In the genomic region with DNA sequence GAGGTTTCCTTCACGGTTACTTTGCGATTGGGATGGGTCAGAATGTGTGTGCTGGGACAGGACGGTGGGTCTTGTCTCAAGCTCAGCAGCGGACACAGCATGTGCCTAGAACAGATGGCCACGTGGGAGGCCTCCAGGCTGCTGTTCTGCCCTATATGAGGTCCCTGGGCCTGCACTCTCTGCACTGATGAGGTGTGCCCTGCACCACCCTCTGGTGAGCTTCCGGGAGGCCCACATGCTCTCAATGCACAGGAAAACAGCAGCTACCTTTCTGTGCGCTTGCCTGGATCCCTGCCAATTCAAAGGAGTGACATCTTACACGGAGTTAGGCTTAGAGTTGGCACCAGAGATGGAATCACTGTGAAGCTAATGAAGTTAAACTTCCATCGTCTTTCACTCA, we compare ENCODE assay signal across 20 cellular contexts. TPM values are rescaled to one million over a fixed set of nuclear protein-coding genes. Genes with fewer than 3 reads are reported as not detected.
DNase-seq lines count a peak whose midpoint lies in the region; ATAC-seq, FAIRE-seq and TF ChIP-seq lines count a peak whose summit lies in the region.
"Had no signal": no experiment of that assay in that cellular context is flagged by ENCODE, and none has a peak within 500 bp of the region (broad histone marks: within the 10 kb centered on the region; RNA-seq: fewer than 3 reads in every experiment).

No MANE protein-coding gene starts in this region.

- H3K36me3 ChIP-seq in H1 (ENCODE audit: control insufficient read depth in 2 of 4, insufficient read depth in 4 of 4, low read length in 3 of 4) (no peaks in the 10 kb centered on the region; a peak in 2 of 8 replicates), sigmoid colon (peaks cover 38 to 77% (median 49%) of the 10 kb centered on the region in 4 donors)
- H3K36me3 ChIP-seq: colonic mucosa had no signal

- no peak overlapping the region for H3K14ac ChIP-seq in H1 (ENCODE audit: insufficient read length)

- H3K56ac ChIP-seq in H1 (replicated peaks; ENCODE audit: insufficient read length, low read depth, low read length), result no peak overlapping the region

- intact Hi-C loops in sigmoid colon (cut with DNase I), result no loop called here
- intact Hi-C loops in left cardiac atrium (cut with DNase I), result no loop called here

- no peak overlapping the region for H3K23ac ChIP-seq in H1 (ENCODE audit: insufficient read length)

- DNase-seq in NCI-H2107 treated with DMSO at 0.1 percent for 48 hours (lab: John Stamatoyannopoulos, UW; ENCODE audit: unreplicated experiment) (peak; percentile 45), NCI-H2107 (lab: John Stamatoyannopoulos, UW) (no peak), NCI-H345 (lab: John Stamatoyannopoulos, UW) (peak; percentile 66), H1 (ENCODE audit: low read depth in 1 of 2, low spot score in 2 of 2) (no peak), sigmoid colon (peak; percentile 59), NCI-H2196 treated with DMSO at 0.1 percent for 48 hours (lab: John Stamatoyannopoulos, UW; ENCODE audit: unreplicated experiment) (no peak), left cardiac atrium (no peak)
- DNase-seq: ACHN; activated B cell treated with CpG ODN at 0.5 μM for 24 hours; activated gamma-delta T cell treated with Interleukin-2 at 50 U/mL for 16 hours; aorta; colonic mucosa; EL; heart right ventricle; IMR-90; mesenchymal stem cell; NCI-H1092; stimulated activated naive CD8-positive, alpha-beta T cell treated with anti-CD3 and anti-CD28 coated beads, Interleukin-15, Interleukin-2, amounts not matched to agents 100 U/mL and 50 U/mL, for 24 hours had no signal

- 90% methylated on average over 9 of the region's 9 CpGs; no CpG with 5 or more reads in 1 of the 2 experiments for WGBS in H1 (ENCODE audit: extremely low coverage in 1 of 2, insufficient coverage in 1 of 2, insufficient read length in 1 of 2, insufficient replicate concordance in 2 of 2, low coverage in 1 of 2, low lambda C conversion rate in 2 of 2, missing lambda C conversion rate in 1 of 2), 2 experiments
- WGBS in sigmoid colon, 2 donors, result 58 to 78% methylated on average over 9 of the region's 9 CpGs

- H3K23me2 ChIP-seq in H1 (ENCODE audit: low read depth, low read length), result no peaks in the 10 kb centered on the region

- H3K4me1 ChIP-seq in H1 (replicated peaks in 1 of 4; ENCODE audit: control insufficient read depth in 3 of 4, insufficient read depth in 4 of 4, low read length in 3 of 4) (peaks cover 0 to 10% (median 5%) of the 10 kb centered on the region in 4 experiments; a peak in 4 of 7 replicates), sigmoid colon (peaks cover 0 to 45% (median 43%) of the 10 kb centered on the region in 4 donors)
- H3K4me1 ChIP-seq: colonic mucosa had no signal

- no peak overlapping the region for H3K4ac ChIP-seq in H1 (replicated peaks; ENCODE audit: insufficient read length, low read depth, low read length)

- H3K27ac ChIP-seq in H1 (ENCODE audit: low read depth, low read length) (no peak overlapping the region), sigmoid colon (peak overlapping the region in 1 of 4 donors; percentile 21)
- H3K27ac ChIP-seq: colonic mucosa, heart right ventricle had no signal

- H3K27me3 ChIP-seq in H1 (replicated peaks in 1 of 4; ENCODE audit: control insufficient read depth in 3 of 4, extremely low read depth in 1 of 4, insufficient read depth in 3 of 4, low read length in 3 of 4) (0 out of 7 replicates have a peak, but pooled peaks cover 0 to 1% (median 0%) of the 10 kb centered on the region in 4 experiments), sigmoid colon (no peaks in the 10 kb centered on the region)
- H3K27me3 ChIP-seq: colonic mucosa had no signal

- no peak for TF ChIP-seq RAD21 in H1 (IDR thresholded peaks at IDR 0.05 in 1 of 2, conservative IDR thresholded peaks at IDR 0.05 in 1 of 2; ENCODE audit: low read depth in 2 of 2, low read length in 2 of 2)

- H2BK120ac ChIP-seq in H1 (replicated peaks; ENCODE audit: low read depth, low read length), result no peak overlapping the region

- H4K8ac ChIP-seq in H1 (ENCODE audit: extremely low read depth, insufficient read depth, low read length), result peak overlapping the region; percentile 39; the same call in 1 of the 2 replicates

- H2AFZ ChIP-seq in H1 (ENCODE audit: low read length), result no peak overlapping the region

- H2AK5ac ChIP-seq in H1 (ENCODE audit: low read depth, low read length), result no peak overlapping the region

- TF ChIP-seq POLR2A in H1 (IDR thresholded peaks at IDR 0.05; ENCODE audit: control extremely low read depth in 1 of 2, low read depth in 2 of 2, low read length in 2 of 2) (no peak), sigmoid colon (IDR thresholded peaks at IDR 0.05) (no peak)

- H3K79me2 ChIP-seq in H1 (ENCODE audit: control insufficient read depth in 1 of 2, insufficient read depth in 2 of 2, low read length in 2 of 2), result no peaks in the 10 kb centered on the region

- H4K91ac ChIP-seq in H1 (replicated peaks; ENCODE audit: insufficient read length, low read length), result no peak overlapping the region

- H4K20me1 ChIP-seq in H1 (replicated peaks in 1 of 2; ENCODE audit: control insufficient read depth in 1 of 2, insufficient read depth in 2 of 2, low read length in 2 of 2), result no peaks in the 10 kb centered on the region

- H3K9ac ChIP-seq in H1 (replicated peaks in 1 of 4; ENCODE audit: extremely low read depth in 1 of 4, low read depth in 3 of 4, low read length in 3 of 4), result no peak overlapping the region

- no peak for TF ChIP-seq CTCF in H1 (IDR thresholded peaks at IDR 0.05; ENCODE audit: control extremely low read depth in 1 of 3, insufficient read depth in 1 of 3, low read depth in 1 of 3, low read length in 3 of 3)
- TF ChIP-seq CTCF in sigmoid colon (IDR thresholded peaks at IDR 0.05), result no peak

- no peak overlapping the region for H2BK20ac ChIP-seq in H1 (ENCODE audit: low read length)

- POLR2A ChIA-PET in H1 (lab: Charles Lee; ENCODE audit: partially characterized antibody), result no interaction called here

- H3K4me2 ChIP-seq in H1 (ENCODE audit: insufficient read depth in 1 of 2, low read depth in 2 of 2, low read length in 2 of 2), result no peak overlapping the region

- no peak overlapping the region for H3K18ac ChIP-seq in H1 (ENCODE audit: extremely low read depth, low read length)

- no peak for TF ChIP-seq EP300 in H1 (IDR thresholded peaks at IDR 0.05; ENCODE audit: borderline replicate concordance in 1 of 2, low read depth in 2 of 2, low read length in 2 of 2)
- TF ChIP-seq EP300 in sigmoid colon (IDR thresholded peaks at IDR 0.05), result no peak

- no peaks in the 10 kb centered on the region for H3K79me1 ChIP-seq in H1 (ENCODE audit: low read depth, low read length)

- no peak for FAIRE-seq in H1 (lab: Jason Lieb, UNC)
- FAIRE-seq: urothelium cell line had no signal

- CTCF ChIA-PET in H1 (lab: Charles Lee; ENCODE audit: partially characterized antibody), result interaction anchor here (0.9 to 5.3 kb wide), 9 partner anchors 8 to 236 kb away, joined by 3 to 37 read pairs (median 3); no protein-coding TSS in a partner anchor

- H3K9me3 ChIP-seq in H1 (ENCODE audit: insufficient read depth in 2 of 2, low read depth in 1 of 2, low read length in 1 of 2), result no peaks in the 10 kb centered on the region
- H3K9me3 ChIP-seq in sigmoid colon, result no peaks in the 10 kb centered on the region
- H3K9me3 ChIP-seq: colonic mucosa, heart right ventricle had no signal

- no peak overlapping the region for H2BK15ac ChIP-seq in H1 (ENCODE audit: low read length)

- no peak overlapping the region for H2BK12ac ChIP-seq in H1 (ENCODE audit: low read depth, low read length)

- H3K4me3 ChIP-seq in H1 (ENCODE audit: extremely low read depth in 1 of 4, insufficient read depth in 2 of 4, low read depth in 3 of 4, low read length in 4 of 4) (no peak overlapping the region), sigmoid colon (no peak overlapping the region)
- H3K4me3 ChIP-seq: colonic mucosa, heart right ventricle had no signal

- ATAC-seq in HG02981 (IDR thresholded peaks at IDR 0.05; ENCODE audit: unreplicated experiment) (no peak), left cardiac atrium (no peak)
- ATAC-seq: heart right ventricle; stimulated activated naive CD8-positive, alpha-beta T cell treated with anti-CD3 and anti-CD28 coated beads, Interleukin-15, Interleukin-2, amounts not matched to agents 100 U/mL and 50 U/mL, for 24 hours had no signal

- no peak overlapping the region for H4K5ac ChIP-seq in H1 (ENCODE audit: insufficient read length, low read depth, low read length)

- H2BK5ac ChIP-seq in H1 (ENCODE audit: low read depth, low read length), result no peak overlapping the region

TF ChIP-seq in H1, 55 proteins besides CTCF, POLR2A, EP300 and RAD21:
- TF ChIP-seq SP1 (IDR thresholded peaks at IDR 0.05; ENCODE audit: low read depth, low read length), result no peak
- TF ChIP-seq ZNF274 (IDR thresholded peaks at IDR 0.05; ENCODE audit: borderline replicate concordance, extremely low read depth, low read length), result no peak
- TF ChIP-seq SIRT6 (IDR thresholded peaks at IDR 0.05; ENCODE audit: low read length), result no peak
- TF ChIP-seq CBX8 (IDR thresholded peaks at IDR 0.05; ENCODE audit: borderline replicate concordance, low read depth, low read length), result no peak

RNA-seq across cellular contexts. Expression of gene BOC, which starts 59.8 kb away (rescaled TPM):
- 6.0 and 6.9 TPM in 2 replicates for total RNA-seq in H1 (2021; fragmentation: NEBNext Ultra II Directional; extraction: Animal tissue kit (Norgen Biotek cat#: 25700))
- 9.3 and 10.6 TPM in 2 replicates for polyA plus RNA-seq in H1 (2011; rRNA removed)
- 10.6 TPM for polyA plus RNA-seq in H1 (2011; cell fraction: cytosol; rRNA removed)
- polyA plus RNA-seq in H1 (2011; cell fraction: nucleus; rRNA removed), result 25.7 TPM
- 6.0 to 8.6 TPM (median 8.3 TPM) in 4 replicates for polyA plus RNA-seq in H1 (2012, experiment 1 of 2)
- polyA plus RNA-seq in H1 (2012, experiment 2 of 2), result 6.4 TPM
- polyA plus RNA-seq in H1 (2013, experiment 1 of 2), result 5.4 TPM
- polyA plus RNA-seq in H1 (2013, experiment 2 of 2), result 4.9 TPM
- 14.2 and 17.4 TPM in 2 replicates for polyA minus RNA-seq in H1 (2011; rRNA and poly(A)+ RNA removed)
- polyA minus RNA-seq in H1 (2011; cell fraction: cytosol; rRNA and poly(A)+ RNA removed), result 5.9 TPM
- polyA minus RNA-seq in H1 (2011; cell fraction: nucleus; rRNA and poly(A)+ RNA removed), result 29.7 TPM
- 100 to 1,000 TPM in 2 of 4 donors, 10 to 100 TPM in 2; 80.3 to 122 (median 103) TPM for total RNA-seq in sigmoid colon
- 10 to 100 TPM in 1 of 3 donors, 1 to 10 TPM in 2; 1.6 to 10.6 (median 4.2) TPM for polyA plus RNA-seq in sigmoid colon
- 10 to 100 TPM; 14.5 to 16.3 TPM for total RNA-seq in left cardiac atrium

Comparison
In these comparisons a context has a peak if more than half of its experiments do, and no peak if none do; other contexts are left out.
1. DNase-seq: peak in NCI-H2107 treated with DMSO at 0.1 percent for 48 hours (single experiment), NCI-H345 (single experiment) and sigmoid colon (single experiment); none in NCI-H2107 (single experiment), H1 (0 of 2), NCI-H2196 treated with DMSO at 0.1 percent for 48 hours (single experiment) and left cardiac atrium (single experiment).
2. RNA of gene BOC, which starts 59.8 kb away (total RNA-seq): 80.3 to 122 TPM in sigmoid colon; 14.5 to 16.3 TPM in left cardiac atrium and 6.0 to 6.9 TPM in H1; every median in the first group is over 4 times any median in the second.